8 cellular contexts compared by ENCODE assay signal in the genomic region with DNA sequence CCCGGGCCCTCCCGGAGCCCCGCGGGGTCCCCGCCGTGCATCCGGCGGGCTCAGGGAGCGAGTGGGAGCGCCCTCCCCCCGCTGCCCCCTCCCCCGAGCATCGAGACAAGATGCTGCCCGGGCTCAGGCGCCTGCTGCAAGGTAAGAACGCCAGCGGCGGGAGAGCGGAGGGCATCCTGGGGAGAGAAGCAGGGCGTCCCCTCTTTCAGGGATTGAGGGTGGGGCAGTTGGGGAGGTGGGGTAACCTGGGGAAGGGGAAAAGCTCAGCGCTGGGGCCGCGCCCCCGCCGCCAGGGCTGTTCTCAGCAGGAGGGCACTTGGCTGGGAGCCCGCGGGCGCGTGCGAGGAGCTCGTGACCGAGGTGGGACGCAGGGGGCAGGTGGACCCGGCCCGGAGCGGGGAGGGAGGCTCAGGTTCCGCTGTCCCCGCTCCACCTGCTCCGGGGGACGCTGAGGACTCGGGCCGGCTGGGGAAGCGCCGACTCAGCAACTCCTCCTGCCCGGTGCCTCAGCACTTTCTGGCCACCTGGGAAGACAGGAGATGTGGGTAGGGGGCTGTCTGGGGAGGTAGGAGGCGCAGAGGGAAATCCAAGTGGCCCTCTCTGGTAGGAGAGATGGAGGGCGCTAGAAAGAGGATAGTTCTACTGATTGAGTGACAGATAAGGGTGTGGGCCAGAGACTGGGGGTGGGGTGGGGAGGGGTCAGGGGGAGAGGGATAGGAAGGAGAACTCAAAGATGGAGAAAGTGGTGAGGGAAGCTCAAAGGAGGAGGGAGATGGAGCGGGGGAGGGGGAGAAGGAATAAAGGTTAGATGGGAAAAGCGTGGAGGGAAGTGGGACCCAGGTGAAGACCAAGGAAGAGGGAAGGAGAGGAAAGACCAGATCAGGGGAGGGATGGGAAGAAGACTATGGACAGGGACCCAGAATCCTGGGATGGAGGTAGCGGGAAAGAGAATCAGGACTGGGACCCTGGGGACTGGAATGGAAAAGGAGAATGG. TPM values are rescaled to one million over a fixed set of nuclear protein-coding genes. Genes with fewer than 3 reads are reported as not detected.
DNase-seq lines count a peak whose midpoint lies in the region; TF ChIP-seq lines count a peak whose summit lies in the region.

No MANE protein-coding gene starts in this region.

- no peak overlapping the region for H3K27ac Mint-ChIP-seq in mesothelial cell of epicardium

- no peaks in the 10 kb centered on the region for H3K36me3 Mint-ChIP-seq in mesothelial cell of epicardium

- DNase-seq in BJ (ENCODE audit: low read depth) (no peak), H7 (peak; percentile 89), astrocyte of the spinal cord (ENCODE audit: low read depth, low spot score) (no peak), mesothelial cell of epicardium (ENCODE audit: low spot score in 2 of 2, unreplicated experiment in 2 of 2) (no peak), OCI-M2 (lab: John Stamatoyannopoulos, UW; ENCODE audit: unreplicated experiment) (no peak), HUDEP-2 (lab: John Stamatoyannopoulos, UW; ENCODE audit: unreplicated experiment in 76 of 76) (no peak), NCI-H1694 (lab: John Stamatoyannopoulos, UW) (no peak)
- no peak for DNase-seq in NK-92 treated with Interleukin-12 subunit alpha and Interleukin-12 subunit beta, amount 100 ng/mL, for 24 hours (lab: John Stamatoyannopoulos, UW)

- CTCF ChIA-PET in BJ (lab: Yijun Ruan, JAX) = interaction anchor here (0.7 to 12.8 kb wide), 8 partner anchors 12 to 183 kb away, joined by 3 to 188 read pairs (median 14); partner anchors contain the start of genes SLC43A1 and SLC43A3

- peaks cover 87% of the 10 kb centered on the region for H3K27me3 Mint-ChIP-seq in mesothelial cell of epicardium (ENCODE audit: low read depth)

- H3K36me3 ChIP-seq in BJ (ENCODE audit: control insufficient read depth, insufficient read depth, low read length) (no peaks in the 10 kb centered on the region), H7 (replicated peaks; ENCODE audit: control insufficient read depth, insufficient read depth, low read length) (no peaks in the 10 kb centered on the region)

- H3K4me3 Mint-ChIP-seq in mesothelial cell of epicardium = peak overlapping the region; percentile 5

- POLR2A ChIA-PET in BJ (lab: Charles Lee) = no interaction called here

- H3K27me3 ChIP-seq in BJ (ENCODE audit: control insufficient read depth, insufficient read depth, low read length) (peaks cover 28% of the 10 kb centered on the region), H7 (ENCODE audit: control insufficient read depth, insufficient read depth, low read length) (peaks cover 70% of the 10 kb centered on the region)

- H3K9me3 Mint-ChIP-seq in mesothelial cell of epicardium = no peaks in the 10 kb centered on the region

- in situ Hi-C loops in astrocyte of the spinal cord (cut with HindIII; ENCODE audit: low sequenced_read_pairs) = no loop called here

- H3K4me1 Mint-ChIP-seq in mesothelial cell of epicardium = peaks cover 20% of the 10 kb centered on the region

- TF ChIP-seq CTCF in BJ (IDR thresholded peaks at IDR 0.05; ENCODE audit: insufficient read depth, low read depth, low read length) (no peak), astrocyte of the spinal cord (IDR thresholded peaks at IDR 0.05; ENCODE audit: low read depth, low read length) (no peak), mesothelial cell of epicardium (IDR thresholded peaks at IDR 0.05; ENCODE audit: unreplicated experiment) (no peak)

- H3K4me3 ChIP-seq in BJ (ENCODE audit: low read depth, low read length) (peak overlapping the region; percentile 22), H7 (ENCODE audit: insufficient read depth, low read depth, low read length) (peak overlapping the region; percentile 69), astrocyte of the spinal cord (ENCODE audit: low read depth, low read length) (peak overlapping the region; percentile 13)

RNA-seq across cellular contexts. Expression of gene RTN4RL2, which starts 0.7 kb away (rescaled TPM):
- 0.10 and 0.43 TPM in 2 replicates for polyA plus RNA-seq in BJ (2011; rRNA removed)
- not detected in 2 replicates for polyA minus RNA-seq in BJ (2011; rRNA and poly(A)+ RNA removed)
- total RNA-seq in H7 (2014; rRNA removed; shearing (Covaris generic)) = 3.1 and 3.4 TPM in 2 replicates
- 0.38 to 0.63 TPM (median 0.53 TPM) in 3 replicates for total RNA-seq in mesothelial cell of epicardium

RNA-seq across cellular contexts. Expression of gene SLC43A3, which starts 34.1 kb away (rescaled TPM):
- 16.7 and 26.7 TPM in 2 replicates for polyA plus RNA-seq in BJ (2011; rRNA removed)
- polyA minus RNA-seq in BJ (2011; rRNA and poly(A)+ RNA removed) = 11.7 and 22.9 TPM in 2 replicates
- 9.7 and 16.4 TPM in 2 replicates for total RNA-seq in H7 (2014; rRNA removed; shearing (Covaris generic))
- total RNA-seq in mesothelial cell of epicardium = 11.8 to 13.3 TPM (median 12.9 TPM) in 3 replicates

RNA-seq across cellular contexts. Expression of gene SLC43A1, which starts 54.4 kb away (rescaled TPM):
- 11.8 and 23.4 TPM in 2 replicates for polyA plus RNA-seq in BJ (2011; rRNA removed)
- 13.3 and 17.9 TPM in 2 replicates for polyA minus RNA-seq in BJ (2011; rRNA and poly(A)+ RNA removed)
- 30.7 and 33.1 TPM in 2 replicates for total RNA-seq in H7 (2014; rRNA removed; shearing (Covaris generic))
- total RNA-seq in mesothelial cell of epicardium = 2.1 to 3.3 TPM (median 2.8 TPM) in 3 replicates

Comparison
In these comparisons a context has a peak if more than half of its experiments do, and no peak if none do; other contexts are left out.
1. H3K4me3 ChIP-seq: peak in every context shown above with its lines; median percentile 69 in H7; 22 in BJ; 13 in astrocyte of the spinal cord.